25 cellular contexts compared by ENCODE assay signal in the genomic region with DNA sequence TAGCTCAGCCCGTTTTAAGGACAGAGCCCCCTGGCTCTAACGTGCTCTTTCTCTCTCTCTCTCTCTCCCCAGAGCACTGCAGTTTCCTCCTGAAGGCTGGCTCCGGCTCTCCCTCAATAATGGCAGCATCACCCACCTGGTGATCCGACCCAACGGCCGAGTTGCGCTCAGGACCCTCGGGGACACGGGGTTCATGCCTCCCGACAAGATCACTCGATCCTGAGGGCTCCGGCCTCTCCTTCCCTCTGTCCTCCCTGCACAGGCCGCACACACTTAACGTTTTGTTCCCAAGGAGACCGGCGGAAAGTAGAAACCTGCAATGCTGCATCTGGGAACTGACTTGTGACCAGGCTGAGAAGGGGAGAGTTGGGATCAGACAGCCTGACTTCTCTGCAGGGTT.
"Had no signal": no experiment of that assay in that cellular context is flagged by ENCODE, and none has a peak within 500 bp of the region (broad histone marks: within the 10 kb centered on the region; RNA-seq: fewer than 3 reads in every experiment).

No MANE protein-coding gene starts in this region.

- H3K27me3 Mint-ChIP-seq: activated naive CD8-positive, alpha-beta T cell treated with anti-CD3 and anti-CD28 coated beads, Interleukin-2, amount 10 ng/mL, durations not matched to agents 7 days and 5 days had no signal

- H3K27ac ChIP-seq: coronary artery, epithelial cell of prostate, heart left ventricle, neutrophil, pancreas, psoas muscle, testis, vagina, WERI-Rb-1 had no signal

- H3K27me3 ChIP-seq: heart left ventricle, neutrophil, pancreas, testis, vagina had no signal

- H3K9me3 Mint-ChIP-seq: activated naive CD8-positive, alpha-beta T cell treated with anti-CD3 and anti-CD28 coated beads, Interleukin-2, amount 10 ng/mL, durations not matched to agents 7 days and 5 days; endodermal cell; natural killer cell had no signal

- DNase-seq: activated CD4-positive, alpha-beta T cell treated with anti-CD3 and anti-CD28 coated beads, Interleukin-2, amount 50 U/mL, for 1 hour; activated CD4-positive, CD25-positive, alpha-beta regulatory T cell treated with anti-CD3 and anti-CD28 coated beads, Interleukin-2, amount 50 U/mL, for 72 hours; activated CD8-positive, alpha-beta memory T cell treated with anti-CD3 and anti-CD28 coated beads for 24 hours; activated CD8-positive, alpha-beta memory T cell treated with anti-CD3 and anti-CD28 coated beads, Interleukin-2, amount 50 U/mL, for 4 hours; activated gamma-delta T cell treated with Interleukin-2 at 50 U/mL for 16 hours; activated naive CD8-positive, alpha-beta T cell treated with anti-CD3 and anti-CD28 coated beads, Interleukin-2, amount 10 ng/mL, durations not matched to agents 7 days and 5 days; amniotic stem cell; endodermal cell; left ventricle myocardium superior; midbrain; natural killer cell; pancreas; psoas muscle; right cardiac atrium; stimulated activated CD4-positive, alpha-beta T cell treated with anti-CD3 and anti-CD28 coated beads, Interleukin-12 subunit alpha, Interleukin-12 subunit beta, amount 100 ng/mL, for 4 hours; stimulated activated CD4-positive, alpha-beta T cell treated with anti-CD3 and anti-CD28 coated beads, Interleukin-4, amount 100 ng/mL, for 4 hours; T-helper 1 cell; testis; trophoblast cell; WERI-Rb-1 had no signal

- H3K27ac Mint-ChIP-seq: activated naive CD8-positive, alpha-beta T cell treated with anti-CD3 and anti-CD28 coated beads, Interleukin-2, amount 10 ng/mL, durations not matched to agents 7 days and 5 days; natural killer cell had no signal

- H3K4me3 ChIP-seq: coronary artery, heart left ventricle, pancreas, psoas muscle, testis, vagina had no signal

- H3K4me1 ChIP-seq: pancreas, psoas muscle, testis, vagina had no signal

- ATAC-seq: heart left ventricle, left ventricle myocardium superior, natural killer cell, pancreas, psoas muscle, right cardiac atrium had no signal

- H3K4me3 Mint-ChIP-seq: activated naive CD8-positive, alpha-beta T cell treated with anti-CD3 and anti-CD28 coated beads, Interleukin-2, amount 10 ng/mL, durations not matched to agents 7 days and 5 days; endodermal cell; natural killer cell had no signal

- H3K9me3 ChIP-seq: heart left ventricle, neutrophil, pancreas, psoas muscle, testis, vagina had no signal

- H3K4me1 Mint-ChIP-seq: endodermal cell, natural killer cell had no signal
